In the genomic region with DNA sequence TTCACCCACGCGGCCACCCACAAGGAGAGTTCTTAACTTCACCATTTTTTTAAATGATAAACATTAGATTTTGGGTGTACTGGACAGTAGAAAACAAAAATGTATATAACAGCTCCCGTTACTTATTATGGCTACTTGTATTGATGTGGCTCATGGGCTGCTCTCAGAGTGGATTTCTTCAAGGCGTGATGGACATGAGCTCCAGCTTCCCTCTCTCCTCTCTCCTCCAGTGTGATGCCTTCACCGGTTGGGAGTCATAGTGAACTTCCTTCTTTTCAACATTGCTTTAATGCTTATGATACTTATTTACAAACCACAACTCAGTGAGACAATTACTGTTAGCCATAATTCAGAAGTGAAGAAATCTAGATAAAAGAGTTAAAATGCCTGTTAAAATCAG, we compare ENCODE assay signal across 20 cellular contexts.
DNase-seq lines count a peak whose midpoint lies in the region; ATAC-seq and TF ChIP-seq lines count a peak whose summit lies in the region.
"Had no signal": no experiment of that assay in that cellular context is flagged by ENCODE, and none has a peak within 500 bp of the region (broad histone marks: within the 10 kb centered on the region; RNA-seq: fewer than 3 reads in every experiment).

No MANE protein-coding gene starts in this region.

- H3K9me3 Mint-ChIP-seq in activated CD4-positive, alpha-beta T cell treated with anti-CD3 and anti-CD28 coated beads, Interleukin-2, amount 10 ng/mL, durations not matched to agents 7 days and 5 days, result peaks cover 33% of the 10 kb centered on the region
- peaks cover 23% of the 10 kb centered on the region for H3K9me3 Mint-ChIP-seq in activated naive CD8-positive, alpha-beta T cell treated with anti-CD3 and anti-CD28 coated beads for 36 hours
- peaks cover 25% of the 10 kb centered on the region for H3K9me3 Mint-ChIP-seq in nephron progenitor cell

- peaks cover 3% of the 10 kb centered on the region for H3K27me3 Mint-ChIP-seq in activated CD4-positive, alpha-beta T cell treated with anti-CD3 and anti-CD28 coated beads, Interleukin-2, amount 10 ng/mL, durations not matched to agents 7 days and 5 days
- peaks cover 3% of the 10 kb centered on the region for H3K27me3 Mint-ChIP-seq in activated naive CD8-positive, alpha-beta T cell treated with anti-CD3 and anti-CD28 coated beads for 36 hours
- peaks cover 9% of the 10 kb centered on the region for H3K27me3 Mint-ChIP-seq in nephron progenitor cell (ENCODE audit: low read depth, poor library complexity)

- CTCF ChIA-PET in activated CD4-positive, alpha-beta T cell treated with anti-CD3 and anti-CD28 coated beads, Interleukin-2, amount 10 ng/mL, durations not matched to agents 7 days and 5 days (lab: Charles Lee), result no interaction called here

- DNase-seq in activated CD4-positive, alpha-beta T cell treated with anti-CD3 and anti-CD28 coated beads, Interleukin-2, amount 10 ng/mL, durations not matched to agents 7 days and 5 days, result no peak
- no peak for DNase-seq in activated CD4-positive, alpha-beta T cell treated with anti-CD3 and anti-CD28 coated beads for 48 hours
- peak; percentile 91 for DNase-seq in NOMO-1 treated with DMSO at 0.1 percent for 48 hours (lab: John Stamatoyannopoulos, UW; ENCODE audit: unreplicated experiment)
- DNase-seq in activated naive CD8-positive, alpha-beta T cell treated with anti-CD3 and anti-CD28 coated beads for 36 hours, result no peak
- DNase-seq in nephron progenitor cell, result no peak
- DNase-seq in mucosa of gallbladder (ENCODE audit: low spot score), result no peak
- no peak for DNase-seq in globus pallidus (ENCODE audit: low spot score)
- DNase-seq: activated CD4-positive, alpha-beta T cell treated with anti-CD3 and anti-CD28 coated beads, Interleukin-2, amount 50 U/mL, for 48 hours; amniotic stem cell; C1 segment of cervical spinal cord; DMS 273 treated with DMSO at 0.1 percent for 48 hours; hippocampal formation; lower lobe of right lung; NCI-H1436; NCI-H524 treated with DMSO at 0.1 percent for 48 hours; ovary; right cardiac atrium; stimulated activated CD4-positive, alpha-beta T cell treated with anti-CD3 and anti-CD28 coated beads, Interleukin-12 subunit alpha, Interleukin-12 subunit beta, amount 100 ng/mL, for 4 hours; stimulated activated CD8-positive, alpha-beta memory T cell treated with anti-CD3 and anti-CD28 coated beads, Interleukin-4, amount 100 ng/mL, for 48 hours had no signal

- peak overlapping the region; percentile 3 for H3K27ac Mint-ChIP-seq in activated CD4-positive, alpha-beta T cell treated with anti-CD3 and anti-CD28 coated beads, Interleukin-2, amount 10 ng/mL, durations not matched to agents 7 days and 5 days
- H3K27ac Mint-ChIP-seq in activated naive CD8-positive, alpha-beta T cell treated with anti-CD3 and anti-CD28 coated beads for 36 hours, result peak overlapping the region; percentile 83
- H3K27ac Mint-ChIP-seq in nephron progenitor cell, result no peak overlapping the region

- H3K36me3 Mint-ChIP-seq in activated CD4-positive, alpha-beta T cell treated with anti-CD3 and anti-CD28 coated beads, Interleukin-2, amount 10 ng/mL, durations not matched to agents 7 days and 5 days (ENCODE audit: low read depth), result peaks cover 28% of the 10 kb centered on the region
- H3K36me3 Mint-ChIP-seq in activated naive CD8-positive, alpha-beta T cell treated with anti-CD3 and anti-CD28 coated beads for 36 hours, result peaks cover 59% of the 10 kb centered on the region
- peaks cover 19% of the 10 kb centered on the region for H3K36me3 Mint-ChIP-seq in nephron progenitor cell (ENCODE audit: low read depth)

- H3K4me1 Mint-ChIP-seq in activated CD4-positive, alpha-beta T cell treated with anti-CD3 and anti-CD28 coated beads, Interleukin-2, amount 10 ng/mL, durations not matched to agents 7 days and 5 days, result peaks cover 56% of the 10 kb centered on the region
- H3K4me1 Mint-ChIP-seq in activated naive CD8-positive, alpha-beta T cell treated with anti-CD3 and anti-CD28 coated beads for 36 hours, result peaks cover 68% of the 10 kb centered on the region
- peaks cover 41% of the 10 kb centered on the region for H3K4me1 Mint-ChIP-seq in nephron progenitor cell

- no peak for ATAC-seq in HG03025 (IDR thresholded peaks at IDR 0.05; ENCODE audit: low FRiP score, unreplicated experiment)
- ATAC-seq: lower lobe of right lung, right cardiac atrium had no signal

- no peak for TF ChIP-seq CTCF in nephron progenitor cell (IDR thresholded peaks at IDR 0.05)

- POLR2A ChIA-PET in activated CD4-positive, alpha-beta T cell treated with anti-CD3 and anti-CD28 coated beads, Interleukin-2, amount 10 ng/mL, durations not matched to agents 7 days and 5 days (lab: Charles Lee), result no interaction called here

- no peak overlapping the region for H3K4me3 Mint-ChIP-seq in activated CD4-positive, alpha-beta T cell treated with anti-CD3 and anti-CD28 coated beads, Interleukin-2, amount 10 ng/mL, durations not matched to agents 7 days and 5 days
- peak overlapping the region; percentile 19 for H3K4me3 Mint-ChIP-seq in activated naive CD8-positive, alpha-beta T cell treated with anti-CD3 and anti-CD28 coated beads for 36 hours
- peak overlapping the region; percentile 40 for H3K4me3 Mint-ChIP-seq in nephron progenitor cell
